Comparison of ENCODE assay signal across 1 cellular context in the genomic region with DNA sequence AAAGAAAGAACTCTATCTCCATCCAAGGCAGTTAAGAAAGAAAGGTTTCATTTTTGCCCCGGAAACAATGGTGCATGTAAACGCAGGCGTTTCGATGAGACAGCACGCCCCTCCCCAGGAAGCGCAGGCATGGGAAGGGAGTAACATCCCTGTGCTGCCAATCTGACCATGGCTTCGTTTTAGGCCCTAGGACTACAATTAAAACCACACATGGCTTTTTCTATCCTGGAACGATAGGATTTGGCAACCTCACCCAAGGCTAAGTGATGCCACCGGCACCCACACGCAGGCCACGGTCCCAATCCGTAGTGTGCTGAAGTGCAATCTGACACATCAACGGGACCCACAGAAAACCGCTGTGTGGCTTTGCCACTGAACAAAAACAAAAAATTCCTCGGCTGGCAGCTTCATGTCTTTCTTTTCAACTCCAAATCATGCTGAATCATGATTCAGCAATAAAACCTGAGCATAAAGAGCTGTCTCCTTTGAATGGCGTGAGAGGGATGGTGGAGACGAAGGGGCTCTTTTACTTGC.
TF ChIP-seq lines count a peak whose summit lies in the region.

No MANE protein-coding gene starts in this region.

TF ChIP-seq in HepG2, 621 proteins besides CTCF, POLR2A, EP300 and RAD21:
- TF ChIP-seq, protein P1, sequence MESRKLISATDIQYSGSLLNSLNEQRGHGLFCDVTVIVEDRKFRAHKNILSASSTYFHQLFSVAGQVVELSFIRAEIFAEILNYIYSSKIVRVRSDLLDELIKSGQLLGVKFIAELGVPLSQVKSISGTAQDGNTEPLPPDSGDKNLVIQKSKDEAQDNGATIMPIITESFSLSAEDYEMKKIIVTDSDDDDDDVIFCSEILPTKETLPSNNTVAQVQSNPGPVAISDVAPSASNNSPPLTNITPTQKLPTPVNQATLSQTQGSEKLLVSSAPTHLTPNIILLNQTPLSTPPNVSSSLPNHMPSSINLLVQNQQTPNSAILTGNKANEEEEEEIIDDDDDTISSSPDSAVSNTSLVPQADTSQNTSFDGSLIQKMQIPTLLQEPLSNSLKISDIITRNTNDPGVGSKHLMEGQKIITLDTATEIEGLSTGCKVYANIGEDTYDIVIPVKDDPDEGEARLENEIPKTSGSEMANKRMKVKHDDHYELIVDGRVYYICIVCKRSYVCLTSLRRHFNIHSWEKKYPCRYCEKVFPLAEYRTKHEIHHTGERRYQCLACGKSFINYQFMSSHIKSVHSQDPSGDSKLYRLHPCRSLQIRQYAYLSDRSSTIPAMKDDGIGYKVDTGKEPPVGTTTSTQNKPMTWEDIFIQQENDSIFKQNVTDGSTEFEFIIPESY (CRISPR knock-in tag; IDR thresholded peaks at IDR 0.05), result peak; percentile 72; the same call in 1 of the 2 replicates
- TF ChIP-seq MAFK (conservative IDR thresholded peaks at IDR 0.05 in 1 of 2, IDR thresholded peaks at IDR 0.05 in 1 of 2; ENCODE audit: low read length in 2 of 2) (peak; percentile 74 to 80), ZBTB42 (CRISPR knock-in tag; IDR thresholded peaks at IDR 0.05) (no peak), MAFF (IDR thresholded peaks at IDR 0.05; ENCODE audit: low read depth, low read length) (peak; percentile 61), CCDC6 (CRISPR knock-in tag; IDR thresholded peaks at IDR 0.05) (no peak), ZBTB38 (CRISPR knock-in tag; IDR thresholded peaks at IDR 0.05) (0 out of 2 replicates have a peak, but pooled peaks have one; percentile 18), TP53 (CRISPR knock-in tag; conservative IDR thresholded peaks at IDR 0.05) (no peak), ZNF136 (CRISPR knock-in tag; IDR thresholded peaks at IDR 0.05; ENCODE audit: low read depth) (no peak), TARDBP (CRISPR knock-in tag; IDR thresholded peaks at IDR 0.05) (no peak), NFE2L2 (IDR thresholded peaks at IDR 0.05; ENCODE audit: low read length) (peak; percentile 80), MZF1 (CRISPR knock-in tag; IDR thresholded peaks at IDR 0.05; ENCODE audit: borderline replicate concordance) (no peak), AGO2 (optimal IDR thresholded peaks at IDR 0.05; ENCODE audit: low read depth, low read length) (no peak)
- TF ChIP-seq, protein P2, sequence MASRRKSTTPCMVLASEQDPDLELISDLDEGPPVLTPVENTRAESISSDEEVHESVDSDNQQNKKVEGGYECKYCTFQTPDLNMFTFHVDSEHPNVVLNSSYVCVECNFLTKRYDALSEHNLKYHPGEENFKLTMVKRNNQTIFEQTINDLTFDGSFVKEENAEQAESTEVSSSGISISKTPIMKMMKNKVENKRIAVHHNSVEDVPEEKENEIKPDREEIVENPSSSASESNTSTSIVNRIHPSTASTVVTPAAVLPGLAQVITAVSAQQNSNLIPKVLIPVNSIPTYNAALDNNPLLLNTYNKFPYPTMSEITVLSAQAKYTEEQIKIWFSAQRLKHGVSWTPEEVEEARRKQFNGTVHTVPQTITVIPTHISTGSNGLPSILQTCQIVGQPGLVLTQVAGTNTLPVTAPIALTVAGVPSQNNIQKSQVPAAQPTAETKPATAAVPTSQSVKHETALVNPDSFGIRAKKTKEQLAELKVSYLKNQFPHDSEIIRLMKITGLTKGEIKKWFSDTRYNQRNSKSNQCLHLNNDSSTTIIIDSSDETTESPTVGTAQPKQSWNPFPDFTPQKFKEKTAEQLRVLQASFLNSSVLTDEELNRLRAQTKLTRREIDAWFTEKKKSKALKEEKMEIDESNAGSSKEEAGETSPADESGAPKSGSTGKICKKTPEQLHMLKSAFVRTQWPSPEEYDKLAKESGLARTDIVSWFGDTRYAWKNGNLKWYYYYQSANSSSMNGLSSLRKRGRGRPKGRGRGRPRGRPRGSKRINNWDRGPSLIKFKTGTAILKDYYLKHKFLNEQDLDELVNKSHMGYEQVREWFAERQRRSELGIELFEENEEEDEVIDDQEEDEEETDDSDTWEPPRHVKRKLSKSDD (CRISPR knock-in tag; IDR thresholded peaks at IDR 0.05; ENCODE audit: low read depth), result no peak
- TF ChIP-seq, protein P3, sequence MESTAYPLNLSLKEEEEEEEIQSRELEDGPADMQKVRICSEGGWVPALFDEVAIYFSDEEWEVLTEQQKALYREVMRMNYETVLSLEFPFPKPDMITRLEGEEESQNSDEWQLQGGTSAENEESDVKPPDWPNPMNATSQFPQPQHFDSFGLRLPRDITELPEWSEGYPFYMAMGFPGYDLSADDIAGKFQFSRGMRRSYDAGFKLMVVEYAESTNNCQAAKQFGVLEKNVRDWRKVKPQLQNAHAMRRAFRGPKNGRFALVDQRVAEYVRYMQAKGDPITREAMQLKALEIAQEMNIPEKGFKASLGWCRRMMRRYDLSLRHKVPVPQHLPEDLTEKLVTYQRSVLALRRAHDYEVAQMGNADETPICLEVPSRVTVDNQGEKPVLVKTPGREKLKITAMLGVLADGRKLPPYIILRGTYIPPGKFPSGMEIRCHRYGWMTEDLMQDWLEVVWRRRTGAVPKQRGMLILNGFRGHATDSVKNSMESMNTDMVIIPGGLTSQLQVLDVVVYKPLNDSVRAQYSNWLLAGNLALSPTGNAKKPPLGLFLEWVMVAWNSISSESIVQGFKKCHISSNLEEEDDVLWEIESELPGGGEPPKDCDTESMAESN (CRISPR knock-in tag; conservative IDR thresholded peaks at IDR 0.05), result no peak
- TF ChIP-seq, protein P4, sequence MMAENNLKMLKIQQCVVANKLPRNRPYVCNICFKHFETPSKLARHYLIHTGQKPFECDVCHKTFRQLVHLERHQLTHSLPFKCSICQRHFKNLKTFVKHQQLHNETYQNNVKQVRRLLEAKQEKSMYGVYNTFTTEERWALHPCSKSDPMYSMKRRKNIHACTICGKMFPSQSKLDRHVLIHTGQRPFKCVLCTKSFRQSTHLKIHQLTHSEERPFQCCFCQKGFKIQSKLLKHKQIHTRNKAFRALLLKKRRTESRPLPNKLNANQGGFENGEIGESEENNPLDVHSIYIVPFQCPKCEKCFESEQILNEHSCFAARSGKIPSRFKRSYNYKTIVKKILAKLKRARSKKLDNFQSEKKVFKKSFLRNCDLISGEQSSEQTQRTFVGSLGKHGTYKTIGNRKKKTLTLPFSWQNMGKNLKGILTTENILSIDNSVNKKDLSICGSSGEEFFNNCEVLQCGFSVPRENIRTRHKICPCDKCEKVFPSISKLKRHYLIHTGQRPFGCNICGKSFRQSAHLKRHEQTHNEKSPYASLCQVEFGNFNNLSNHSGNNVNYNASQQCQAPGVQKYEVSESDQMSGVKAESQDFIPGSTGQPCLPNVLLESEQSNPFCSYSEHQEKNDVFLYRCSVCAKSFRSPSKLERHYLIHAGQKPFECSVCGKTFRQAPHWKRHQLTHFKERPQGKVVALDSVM (CRISPR knock-in tag; IDR thresholded peaks at IDR 0.05), result no peak
